11 cellular contexts compared by ENCODE assay signal in genomic region chr10:11337516-11337915, GRCh38.
DNase-seq lines count a peak whose midpoint lies in the region; ATAC-seq, FAIRE-seq and TF ChIP-seq lines count a peak whose summit lies in the region.
"Had no signal": no experiment of that assay in that cellular context is flagged by ENCODE, and none has a peak within 500 bp of the region (broad histone marks: within the 10 kb centered on the region; RNA-seq: fewer than 3 reads in every experiment).

No MANE protein-coding gene starts in this region.

- H3K27ac ChIP-seq in CD8-positive, alpha-beta T cell (ENCODE audit: low read depth, low read length): no peak overlapping the region
- H3K27ac ChIP-seq in GM23338 (ENCODE audit: low read depth): no peak overlapping the region
- H3K27ac ChIP-seq: Peyer's patch had no signal

- no peaks in the 10 kb centered on the region for H3F3A ChIP-seq in GM23338 (replicated peaks; ENCODE audit: low read depth)

- POLR2A ChIA-PET in CD8-positive, alpha-beta T cell (lab: Charles Lee): interaction anchor here (1.1 to 1.9 kb wide), 4 partner anchors 10 to 92 kb away, joined by 3 to 11 read pairs (median 4); no protein-coding TSS in a partner anchor

- peak overlapping the region; percentile 8; the same call in 1 of the 2 replicates for H2AFZ ChIP-seq in GM23338

- no peak overlapping the region for H3K4me3 Mint-ChIP-seq in CD8-positive, alpha-beta T cell
- H3K4me3 Mint-ChIP-seq in GM23338 (no peak overlapping the region), natural killer cell (peak overlapping the region; percentile 21)
- no peak overlapping the region for H3K4me3 Mint-ChIP-seq in activated naive CD4-positive, alpha-beta T cell treated with anti-CD3 and anti-CD28 coated beads, Interleukin-2, amount 50 U/mL, for 24 hours

- no peak for TF ChIP-seq CTCF in CD8-positive, alpha-beta T cell (IDR thresholded peaks at IDR 0.05)
- TF ChIP-seq CTCF in GM23338 (conservative IDR thresholded peaks at IDR 0.05; ENCODE audit: low read depth in 2 of 2) (no peak), natural killer cell (IDR thresholded peaks at IDR 0.05) (no peak), D721Med (IDR thresholded peaks at IDR 0.05; ENCODE audit: insufficient read depth, missing control alignments) (no peak)

- H3K4me1 Mint-ChIP-seq in CD8-positive, alpha-beta T cell (ENCODE audit: low read depth): peaks cover 30% of the 10 kb centered on the region
- peaks cover 40% of the 10 kb centered on the region for H3K4me1 Mint-ChIP-seq in GM23338
- peaks cover 43% of the 10 kb centered on the region for H3K4me1 Mint-ChIP-seq in activated naive CD4-positive, alpha-beta T cell treated with anti-CD3 and anti-CD28 coated beads, Interleukin-2, amount 50 U/mL, for 24 hours
- H3K4me1 Mint-ChIP-seq in natural killer cell: peaks cover 53 to 58% of the 10 kb centered on the region in 2 donors

- H3K4me2 ChIP-seq in GM23338: peak overlapping the region; percentile 41

- H3K27me3 Mint-ChIP-seq in CD8-positive, alpha-beta T cell (ENCODE audit: low read depth): no peaks in the 10 kb centered on the region
- H3K27me3 Mint-ChIP-seq in GM23338 (ENCODE audit: insufficient read depth, low read depth, poor library complexity) (peaks cover 2% of the 10 kb centered on the region), natural killer cell (ENCODE audit: low read depth in 2 of 2) (no peaks in the 10 kb centered on the region)
- H3K27me3 Mint-ChIP-seq in activated naive CD4-positive, alpha-beta T cell treated with anti-CD3 and anti-CD28 coated beads, Interleukin-2, amount 50 U/mL, for 24 hours: no peaks in the 10 kb centered on the region

- peaks cover 5% of the 10 kb centered on the region for H3K4me1 ChIP-seq in CD8-positive, alpha-beta T cell (ENCODE audit: insufficient read depth, low read length)
- H3K4me1 ChIP-seq in GM23338 (ENCODE audit: insufficient read depth): peaks cover 17% of the 10 kb centered on the region
- H3K4me1 ChIP-seq: Peyer's patch had no signal

- no peaks in the 10 kb centered on the region for H3K9me3 Mint-ChIP-seq in CD8-positive, alpha-beta T cell
- H3K9me3 Mint-ChIP-seq in GM23338: no peaks in the 10 kb centered on the region
- H3K9me3 Mint-ChIP-seq in activated naive CD4-positive, alpha-beta T cell treated with anti-CD3 and anti-CD28 coated beads, Interleukin-2, amount 50 U/mL, for 24 hours: no peaks in the 10 kb centered on the region
- no peaks in the 10 kb centered on the region for H3K9me3 Mint-ChIP-seq in natural killer cell

- DNase-seq in CD8-positive, alpha-beta T cell: peak in 3 of 7 experiments; percentile 15 to 57 (median 28)
- DNase-seq in GM23338 (ENCODE audit: low spot score): peak; percentile 34
- DNase-seq in natural killer cell: no peak
- DNase-seq in D721Med (ENCODE audit: insufficient read length, low spot score): no peak
- DNase-seq: activated CD4-positive, CD25-positive, alpha-beta regulatory T cell; Peyer's patch; stimulated activated CD4-positive, alpha-beta T cell treated with anti-CD3 and anti-CD28 coated beads, Interleukin-1b, Interleukin-23, amount 100 ng/mL, for 48 hours had no signal

- peak; percentile 77 for ATAC-seq in CD8-positive, alpha-beta T cell
- peak; percentile 65 for ATAC-seq in GM23338
- peak in 2 of 3 donors; percentile 47 to 63 for ATAC-seq in natural killer cell
- ATAC-seq in GM21619 (IDR thresholded peaks at IDR 0.05; ENCODE audit: unreplicated experiment): no peak
- no peak for ATAC-seq in HG02840 (IDR thresholded peaks at IDR 0.05; ENCODE audit: low FRiP score, unreplicated experiment)
- no peak for ATAC-seq in HG03196 (IDR thresholded peaks at IDR 0.05; ENCODE audit: unreplicated experiment)

- peaks cover 31% of the 10 kb centered on the region for H3K36me3 Mint-ChIP-seq in CD8-positive, alpha-beta T cell
- no peaks in the 10 kb centered on the region for H3K36me3 Mint-ChIP-seq in GM23338 (ENCODE audit: low read depth)
- H3K36me3 Mint-ChIP-seq in activated naive CD4-positive, alpha-beta T cell treated with anti-CD3 and anti-CD28 coated beads, Interleukin-2, amount 50 U/mL, for 24 hours: peaks cover 7% of the 10 kb centered on the region
- H3K36me3 Mint-ChIP-seq in natural killer cell: peaks cover 13% of the 10 kb centered on the region

- no peaks in the 10 kb centered on the region for H3K36me3 ChIP-seq in CD8-positive, alpha-beta T cell (ENCODE audit: insufficient read depth, low read length)
- H3K36me3 ChIP-seq in GM23338 (ENCODE audit: insufficient read depth): no peaks in the 10 kb centered on the region

- peak overlapping the region; percentile 87 for H3K27ac Mint-ChIP-seq in CD8-positive, alpha-beta T cell
- H3K27ac Mint-ChIP-seq in GM23338 (no peak overlapping the region), natural killer cell (peak overlapping the region; percentile 83 to 92)
- H3K27ac Mint-ChIP-seq in activated naive CD4-positive, alpha-beta T cell treated with anti-CD3 and anti-CD28 coated beads, Interleukin-2, amount 50 U/mL, for 24 hours: peak overlapping the region; percentile 89

- H3K9me3 ChIP-seq in CD8-positive, alpha-beta T cell (ENCODE audit: low read length): no peaks in the 10 kb centered on the region
- H3K9me3 ChIP-seq: Peyer's patch had no signal

- H3K27me3 ChIP-seq in CD8-positive, alpha-beta T cell (ENCODE audit: insufficient read depth, low read length): no peaks in the 10 kb centered on the region
- no peaks in the 10 kb centered on the region for H3K27me3 ChIP-seq in GM23338 (ENCODE audit: insufficient read depth)
- H3K27me3 ChIP-seq: Peyer's patch had no signal

- FAIRE-seq in D721Med (lab: Jason Lieb, UNC): no peak

- H4K20me1 ChIP-seq in GM23338 (replicated peaks; ENCODE audit: insufficient read depth): no peaks in the 10 kb centered on the region

- no peaks in the 10 kb centered on the region for H3K79me2 ChIP-seq in GM23338 (replicated peaks; ENCODE audit: insufficient read depth)

- CTCF ChIA-PET in CD8-positive, alpha-beta T cell (lab: Charles Lee): interaction anchor here (0.7 to 2.1 kb wide), 3 partner anchors 9 to 391 kb away, joined by 3 to 6 read pairs (median 4); no protein-coding TSS in a partner anchor

- intact Hi-C loops in CD8-positive, alpha-beta T cell (cut with DNase I, micrococcal nuclease): loop anchor here in 1 of 2 experiments (10.0 kb wide), 2 partner anchors 137 to 223 kb away; no protein-coding TSS in a partner anchor
- intact Hi-C loops in natural killer cell (cut with micrococcal nuclease): no loop called here

- no peaks in the 10 kb centered on the region for H3K9me2 ChIP-seq in GM23338 (ENCODE audit: insufficient read depth)

- no peak overlapping the region for H3K4me3 ChIP-seq in CD8-positive, alpha-beta T cell (ENCODE audit: low read depth, low read length)
- no peak overlapping the region for H3K4me3 ChIP-seq in GM23338
- H3K4me3 ChIP-seq: Peyer's patch had no signal

TF ChIP-seq in GM23338, 12 proteins besides CTCF, POLR2A, EP300 and RAD21 (continues in another document):
- TF ChIP-seq STAT1 (IDR thresholded peaks at IDR 0.05; ENCODE audit: unreplicated experiment) (no peak), EZH2phosphoT487 (IDR thresholded peaks at IDR 0.05; ENCODE audit: unreplicated experiment) (no peak), CREB1 (CRISPR knock-in tag; IDR thresholded peaks at IDR 0.05; ENCODE audit: low read depth) (no peak), NANOG (IDR thresholded peaks at IDR 0.05; ENCODE audit: borderline replicate concordance) (no peak), JUNB (IDR thresholded peaks at IDR 0.05; ENCODE audit: unreplicated experiment) (no peak), EZH2 (IDR thresholded peaks at IDR 0.05; ENCODE audit: low read depth, unreplicated experiment) (no peak), POLR2AphosphoS5 (IDR thresholded peaks at IDR 0.05; ENCODE audit: low read depth) (no peak), ZNF331 (CRISPR knock-in tag; IDR thresholded peaks at IDR 0.05; ENCODE audit: low read depth) (no peak), ZNF114 (CRISPR knock-in tag; IDR thresholded peaks at IDR 0.05) (no peak)
- TF ChIP-seq, protein P1, sequence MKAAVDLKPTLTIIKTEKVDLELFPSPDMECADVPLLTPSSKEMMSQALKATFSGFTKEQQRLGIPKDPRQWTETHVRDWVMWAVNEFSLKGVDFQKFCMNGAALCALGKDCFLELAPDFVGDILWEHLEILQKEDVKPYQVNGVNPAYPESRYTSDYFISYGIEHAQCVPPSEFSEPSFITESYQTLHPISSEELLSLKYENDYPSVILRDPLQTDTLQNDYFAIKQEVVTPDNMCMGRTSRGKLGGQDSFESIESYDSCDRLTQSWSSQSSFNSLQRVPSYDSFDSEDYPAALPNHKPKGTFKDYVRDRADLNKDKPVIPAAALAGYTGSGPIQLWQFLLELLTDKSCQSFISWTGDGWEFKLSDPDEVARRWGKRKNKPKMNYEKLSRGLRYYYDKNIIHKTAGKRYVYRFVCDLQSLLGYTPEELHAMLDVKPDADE (IDR thresholded peaks at IDR 0.05): no peak
- TF ChIP-seq, protein P2, sequence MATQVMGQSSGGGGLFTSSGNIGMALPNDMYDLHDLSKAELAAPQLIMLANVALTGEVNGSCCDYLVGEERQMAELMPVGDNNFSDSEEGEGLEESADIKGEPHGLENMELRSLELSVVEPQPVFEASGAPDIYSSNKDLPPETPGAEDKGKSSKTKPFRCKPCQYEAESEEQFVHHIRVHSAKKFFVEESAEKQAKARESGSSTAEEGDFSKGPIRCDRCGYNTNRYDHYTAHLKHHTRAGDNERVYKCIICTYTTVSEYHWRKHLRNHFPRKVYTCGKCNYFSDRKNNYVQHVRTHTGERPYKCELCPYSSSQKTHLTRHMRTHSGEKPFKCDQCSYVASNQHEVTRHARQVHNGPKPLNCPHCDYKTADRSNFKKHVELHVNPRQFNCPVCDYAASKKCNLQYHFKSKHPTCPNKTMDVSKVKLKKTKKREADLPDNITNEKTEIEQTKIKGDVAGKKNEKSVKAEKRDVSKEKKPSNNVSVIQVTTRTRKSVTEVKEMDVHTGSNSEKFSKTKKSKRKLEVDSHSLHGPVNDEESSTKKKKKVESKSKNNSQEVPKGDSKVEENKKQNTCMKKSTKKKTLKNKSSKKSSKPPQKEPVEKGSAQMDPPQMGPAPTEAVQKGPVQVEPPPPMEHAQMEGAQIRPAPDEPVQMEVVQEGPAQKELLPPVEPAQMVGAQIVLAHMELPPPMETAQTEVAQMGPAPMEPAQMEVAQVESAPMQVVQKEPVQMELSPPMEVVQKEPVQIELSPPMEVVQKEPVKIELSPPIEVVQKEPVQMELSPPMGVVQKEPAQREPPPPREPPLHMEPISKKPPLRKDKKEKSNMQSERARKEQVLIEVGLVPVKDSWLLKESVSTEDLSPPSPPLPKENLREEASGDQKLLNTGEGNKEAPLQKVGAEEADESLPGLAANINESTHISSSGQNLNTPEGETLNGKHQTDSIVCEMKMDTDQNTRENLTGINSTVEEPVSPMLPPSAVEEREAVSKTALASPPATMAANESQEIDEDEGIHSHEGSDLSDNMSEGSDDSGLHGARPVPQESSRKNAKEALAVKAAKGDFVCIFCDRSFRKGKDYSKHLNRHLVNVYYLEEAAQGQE (IDR thresholded peaks at IDR 0.05; ENCODE audit: unreplicated experiment): no peak

Comparison
In these comparisons a context has a peak if more than half of its experiments do, and no peak if none do; other contexts are left out.
1. ATAC-seq: peak in CD8-positive, alpha-beta T cell (single experiment), GM23338 (single experiment) and natural killer cell (2 of 3); none in GM21619 (single experiment), HG02840 (single experiment) and HG03196 (single experiment).